Comparison of ENCODE assay signal across 18 cellular contexts in genomic region chr11:126467471-126467870, GRCh38.
"Had no signal": no experiment of that assay in that cellular context is flagged by ENCODE, and none has a peak within 500 bp of the region (broad histone marks: within the 10 kb centered on the region; RNA-seq: fewer than 3 reads in every experiment).

No MANE protein-coding gene starts in this region.

- DNase-seq: activated CD4-positive, alpha-beta T cell treated with anti-CD3 and anti-CD28 coated beads for 1 hour; activated CD4-positive, alpha-beta T cell treated with anti-CD3 and anti-CD28 coated beads, Interleukin-2, amount 50 U/mL, for 4 hours; activated T-cell treated with anti-CD3 and anti-CD28 coated beads, Interleukin-2, amount 50 U/mL, for 24 hours; effector memory CD4-positive, alpha-beta T cell; foreskin melanocyte; kidney glomerular epithelial cell; psoas muscle; stimulated activated naive CD8-positive, alpha-beta T cell treated with anti-CD3 and anti-CD28 coated beads, Interleukin-15, amount 100 ng/mL, for 72 hours; T-helper 1 cell had no signal

- H3K4me1 ChIP-seq: psoas muscle, right lobe of liver had no signal

- H3K27ac Mint-ChIP-seq: activated naive CD8-positive, alpha-beta T cell; activated T-cell treated with anti-CD3 and anti-CD28 coated beads, Interleukin-2, amount 50 U/mL, for 24 hours; dendritic cell treated with granulocyte-macrophage colony-stimulating factor and Interleukin-4, amounts not matched to agents 40 ng/mL and 50 ng/mL, for 4 days; mesothelial cell of epicardium had no signal

- H3K4me3 ChIP-seq: lung, psoas muscle, right lobe of liver, smooth muscle cell, thoracic aorta had no signal

- H3K36me3 ChIP-seq: right lobe of liver, thoracic aorta had no signal

- H3K27ac ChIP-seq: psoas muscle, right lobe of liver, thoracic aorta, VCaP had no signal

- H3K9me3 Mint-ChIP-seq: activated T-cell treated with anti-CD3 and anti-CD28 coated beads, Interleukin-2, amount 50 U/mL, for 24 hours; dendritic cell treated with granulocyte-macrophage colony-stimulating factor and Interleukin-4, amounts not matched to agents 40 ng/mL and 50 ng/mL, for 4 days had no signal

- ATAC-seq: psoas muscle; stimulated activated naive CD8-positive, alpha-beta T cell treated with anti-CD3 and anti-CD28 coated beads, Interleukin-15, amount 100 ng/mL, for 72 hours had no signal

- H3K27me3 Mint-ChIP-seq: activated naive CD8-positive, alpha-beta T cell; stimulated activated naive CD8-positive, alpha-beta T cell treated with anti-CD3 and anti-CD28 coated beads, Interleukin-15, amount 100 ng/mL, for 72 hours had no signal

- H3K9me3 ChIP-seq: psoas muscle, right lobe of liver, thoracic aorta had no signal

- H3K27me3 ChIP-seq: right lobe of liver had no signal

- H3K36me3 Mint-ChIP-seq: activated naive CD8-positive, alpha-beta T cell; mesothelial cell of epicardium had no signal

- H3K4me2 ChIP-seq: smooth muscle cell had no signal

- H3K4me3 Mint-ChIP-seq: activated naive CD8-positive, alpha-beta T cell; activated T-cell treated with anti-CD3 and anti-CD28 coated beads, Interleukin-2, amount 50 U/mL, for 24 hours; brain; dendritic cell treated with granulocyte-macrophage colony-stimulating factor and Interleukin-4, amounts not matched to agents 40 ng/mL and 50 ng/mL, for 4 days; mesothelial cell of epicardium; stimulated activated naive CD8-positive, alpha-beta T cell treated with anti-CD3 and anti-CD28 coated beads, Interleukin-15, amount 100 ng/mL, for 72 hours had no signal
